In the genomic region with DNA sequence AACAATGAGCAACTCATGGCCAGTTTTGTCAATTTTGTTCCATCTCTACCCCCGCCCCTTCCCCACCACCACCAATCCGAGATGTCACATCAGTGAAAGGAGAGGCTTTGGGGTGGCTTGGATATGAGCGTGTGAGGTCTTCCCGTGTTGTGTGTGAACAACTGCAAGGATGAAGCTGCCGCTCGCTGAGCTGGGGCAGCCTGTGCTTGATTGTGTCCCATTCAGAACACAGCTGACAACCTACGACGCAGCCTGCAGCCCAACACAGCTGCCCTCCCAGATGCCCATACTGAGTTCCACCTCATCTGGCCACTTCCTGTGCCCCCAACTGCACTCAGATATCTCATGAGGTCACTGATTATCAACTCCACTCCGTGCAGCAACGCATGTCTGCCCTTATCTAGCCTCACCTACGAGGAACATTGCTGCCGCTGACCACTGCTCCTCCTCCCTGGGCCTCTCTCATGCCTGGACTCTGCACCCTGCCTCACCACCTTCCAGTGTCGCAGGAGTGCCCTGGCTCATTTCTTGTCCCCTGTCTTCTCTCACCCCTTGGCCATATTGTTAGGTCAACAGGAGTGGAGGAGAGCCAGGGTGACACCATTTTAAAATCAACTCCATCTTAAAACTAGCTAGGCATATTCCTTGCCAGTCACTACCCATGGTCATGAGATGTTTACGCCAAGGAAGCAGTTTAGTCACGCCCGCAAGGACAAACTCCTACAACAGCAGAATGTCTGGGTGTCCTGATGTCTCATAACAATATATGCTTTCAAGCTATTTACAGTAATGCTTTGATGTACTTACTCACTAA, we compare ENCODE assay signal across 25 cellular contexts. TPM values are rescaled to one million over a fixed set of nuclear protein-coding genes. Genes with fewer than 3 reads are reported as not detected.
"Had no signal": no experiment of that assay in that cellular context is flagged by ENCODE, and none has a peak within 500 bp of the region (broad histone marks: within the 10 kb centered on the region; RNA-seq: fewer than 3 reads in every experiment).

No MANE protein-coding gene starts in this region.

- H3K9me3 Mint-ChIP-seq: activated T-cell treated with anti-CD3 and anti-CD28 coated beads, Interleukin-2, amount 50 U/mL, for 4 hours; effector memory CD8-positive, alpha-beta T cell; naive thymus-derived CD8-positive, alpha-beta T cell had no signal

- H3K36me3 Mint-ChIP-seq: naive thymus-derived CD8-positive, alpha-beta T cell; stimulated activated memory B cell treated with anti-CD40 and anti-IgM and Interleukin-4, amounts not matched to agents 10 μg/mL and 1 μg/mL and 100 μg/mL, for 72 hours had no signal

- H3K4me3 Mint-ChIP-seq: activated T-cell treated with anti-CD3 and anti-CD28 coated beads, Interleukin-2, amount 50 U/mL, for 4 hours; naive thymus-derived CD8-positive, alpha-beta T cell; stimulated activated memory B cell treated with anti-CD40 and anti-IgM and Interleukin-4, amounts not matched to agents 10 μg/mL and 1 μg/mL and 100 μg/mL, for 72 hours had no signal

- H3K27ac ChIP-seq: adrenal gland, pancreas had no signal

- DNase-seq: activated CD4-positive, alpha-beta T cell treated with anti-CD3 and anti-CD28 coated beads, Interleukin-2, amount 50 U/mL, for 1 hour; activated CD8-positive, alpha-beta memory T cell treated with anti-CD3 and anti-CD28 coated beads, Interleukin-2, amount 50 U/mL, for 4 hours; activated effector memory CD4-positive, alpha-beta T cell treated with anti-CD3 and anti-CD28 coated beads, Interleukin-2, amount 50 U/mL, for 16 hours; activated naive CD4-positive, alpha-beta T cell treated with anti-CD3 and anti-CD28 coated beads, Interleukin-2, amount 50 U/mL, for 16 hours; activated T-cell treated with anti-CD3 and anti-CD28 coated beads, Interleukin-2, amount 50 U/mL, for 4 hours; effector memory CD8-positive, alpha-beta T cell; foreskin fibroblast; hippocampal formation; left cardiac atrium; mesenchymal stem cell; naive thymus-derived CD8-positive, alpha-beta T cell; pancreas; stimulated activated CD4-positive, alpha-beta T cell treated with anti-CD3 and anti-CD28 coated beads, Interleukin-4, amount 100 ng/mL, for 4 hours; SW 1271 had no signal

- H3K4me1 ChIP-seq: adrenal gland, pancreas had no signal

- H3K27ac Mint-ChIP-seq: stimulated activated memory B cell treated with anti-CD40 and anti-IgM and Interleukin-4, amounts not matched to agents 10 μg/mL and 1 μg/mL and 100 μg/mL, for 72 hours had no signal

- H3K27me3 ChIP-seq: adrenal gland, pancreas had no signal

- H3K9me3 ChIP-seq: adrenal gland, pancreas had no signal

- H3K4me3 ChIP-seq: adrenal gland, pancreas had no signal

- H3K36me3 ChIP-seq: adrenal gland, pancreas had no signal

- ATAC-seq: activated T-cell treated with anti-CD3 and anti-CD28 coated beads, Interleukin-2, amount 50 U/mL, for 4 hours; effector memory CD8-positive, alpha-beta T cell; left cardiac atrium; naive thymus-derived CD8-positive, alpha-beta T cell; pancreas; sciatic nerve; stimulated activated memory B cell treated with anti-CD40 and anti-IgM and Interleukin-4, amounts not matched to agents 10 μg/mL and 1 μg/mL and 100 μg/mL, for 72 hours had no signal

- FAIRE-seq: islet of Langerhans, pancreas, TTC549 had no signal

RNA-seq across cellular contexts. Expression of a gene that starts 7.3 kb away (rescaled TPM):
- total RNA-seq: adrenal gland; chondrocyte; dermis microvascular lymphatic vessel endothelial cell; left cardiac atrium; lower leg skin; mucosa of gallbladder; naive thymus-derived CD8-positive, alpha-beta T cell; pancreas; pulmonary artery endothelial cell; sciatic nerve; ureter had no signal
- polyA plus RNA-seq: adrenal gland; naive thymus-derived CD8-positive, alpha-beta T cell; pancreas had no signal

RNA-seq across cellular contexts. Expression of a gene that starts 8.5 kb away (rescaled TPM):
- total RNA-seq: chondrocyte, dermis microvascular lymphatic vessel endothelial cell, left cardiac atrium, lower leg skin, mucosa of gallbladder, pancreas, pulmonary artery endothelial cell, sciatic nerve, ureter had no signal
- polyA plus RNA-seq: naive thymus-derived CD8-positive, alpha-beta T cell had no signal
